Comparison of ENCODE assay signal across 18 cellular contexts in the genomic region with DNA sequence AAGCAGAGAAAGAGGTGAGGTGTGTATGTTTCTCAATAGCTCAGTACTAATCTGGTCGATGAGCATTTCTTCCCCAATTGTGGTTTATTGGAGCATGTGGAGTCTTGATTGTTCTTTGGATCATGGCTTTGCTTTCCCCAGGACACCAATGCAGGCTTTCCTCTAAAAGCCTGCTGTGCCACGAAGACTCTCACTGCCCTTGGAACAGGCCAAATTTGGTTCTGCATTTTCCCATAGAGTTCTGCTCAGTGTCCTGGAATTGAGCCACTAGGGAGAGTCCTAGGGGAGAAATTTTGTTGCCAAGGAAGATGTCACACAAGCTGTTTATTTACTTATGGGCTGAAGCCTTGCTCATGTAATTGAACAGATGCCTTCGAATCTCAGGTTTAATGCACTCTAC.
DNase-seq lines count a peak whose midpoint lies in the region; ATAC-seq and TF ChIP-seq lines count a peak whose summit lies in the region.
"Had no signal": no experiment of that assay in that cellular context is flagged by ENCODE, and none has a peak within 500 bp of the region (broad histone marks: within the 10 kb centered on the region; RNA-seq: fewer than 3 reads in every experiment).

No MANE protein-coding gene starts in this region.

- CTCF ChIA-PET in MCF 10A (lab: Yijun Ruan, JAX): interaction anchor here (0.6 kb wide), 1 partner anchor 270 kb away, joined by 3 read pairs; no protein-coding TSS in a partner anchor

- no peak for ATAC-seq in foreskin keratinocyte
- no peak for ATAC-seq in stimulated activated memory B cell treated with anti-CD40 and anti-IgM and Interleukin-4, amounts not matched to agents 10 μg/mL and 1 μg/mL and 100 μg/mL, for 72 hours
- ATAC-seq: mucosa of descending colon, Right ventricle myocardium inferior had no signal

- no peaks in the 10 kb centered on the region for H3K9me3 Mint-ChIP-seq in MCF 10A (ENCODE audit: unreplicated experiment)
- peaks cover 3% of the 10 kb centered on the region for H3K9me3 Mint-ChIP-seq in stimulated activated memory B cell treated with anti-CD40 and anti-IgM and Interleukin-4, amounts not matched to agents 10 μg/mL and 1 μg/mL and 100 μg/mL, for 72 hours
- H3K9me3 Mint-ChIP-seq in chondrocyte (ENCODE audit: low read depth): no peaks in the 10 kb centered on the region
- H3K9me3 Mint-ChIP-seq: activated CD4-positive, alpha-beta T cell treated with anti-CD3 and anti-CD28 coated beads, Interleukin-2, amount 10 ng/mL, durations not matched to agents 7 days and 5 days had no signal

- H3K4me3 Mint-ChIP-seq in MCF 10A (ENCODE audit: unreplicated experiment): no peak overlapping the region
- H3K4me3 Mint-ChIP-seq in stimulated activated memory B cell treated with anti-CD40 and anti-IgM and Interleukin-4, amounts not matched to agents 10 μg/mL and 1 μg/mL and 100 μg/mL, for 72 hours: no peak overlapping the region
- H3K4me3 Mint-ChIP-seq in chondrocyte (ENCODE audit: unreplicated experiment): no peak overlapping the region
- H3K4me3 Mint-ChIP-seq: activated CD4-positive, alpha-beta T cell treated with anti-CD3 and anti-CD28 coated beads, Interleukin-2, amount 10 ng/mL, durations not matched to agents 7 days and 5 days had no signal

- POLR2A ChIA-PET in MCF 10A (lab: Yijun Ruan, JAX): interaction anchor here (0.6 kb wide), 1 partner anchor 72 kb away, joined by 3 read pairs; no protein-coding TSS in a partner anchor

- no peak overlapping the region for H3K27ac ChIP-seq in breast epithelium
- H3K27ac ChIP-seq in foreskin keratinocyte: no peak overlapping the region
- H3K27ac ChIP-seq in subcutaneous abdominal adipose tissue (ENCODE audit: low read depth, low read length): peak overlapping the region; percentile 5
- H3K27ac ChIP-seq: dorsolateral prefrontal cortex, prostate gland, tibial nerve had no signal

- in situ Hi-C loops in astrocyte of the cerebellum (cut with HindIII; ENCODE audit: low sequenced_read_pairs) (no loop called here), ACHN (cut with HindIII; ENCODE audit: low pct_ligation_motif_present, low pct_unique_long_range_greater_than_20kb, low sequenced_read_pairs) (no loop called here)

- H3K27me3 ChIP-seq in breast epithelium: no peaks in the 10 kb centered on the region
- no peaks in the 10 kb centered on the region for H3K27me3 ChIP-seq in foreskin keratinocyte
- H3K27me3 ChIP-seq in subcutaneous abdominal adipose tissue (ENCODE audit: control insufficient read depth in 5 of 5, insufficient read depth in 4 of 5, low read length in 5 of 5): no peaks in the 10 kb centered on the region
- H3K27me3 ChIP-seq: dorsolateral prefrontal cortex, tibial nerve had no signal

- H3K4me1 ChIP-seq in breast epithelium: no peaks in the 10 kb centered on the region
- no peaks in the 10 kb centered on the region for H3K4me1 ChIP-seq in foreskin keratinocyte
- peaks cover 3 to 25% (median 4%) of the 10 kb centered on the region in 5 donors for H3K4me1 ChIP-seq in subcutaneous abdominal adipose tissue (ENCODE audit: control insufficient read depth in 5 of 5, insufficient read depth in 5 of 5, low read length in 5 of 5)
- H3K4me1 ChIP-seq: prostate gland, tibial nerve had no signal

- no peaks in the 10 kb centered on the region for H3K27me3 Mint-ChIP-seq in MCF 10A (ENCODE audit: insufficient read depth, unreplicated experiment)
- H3K27me3 Mint-ChIP-seq in stimulated activated memory B cell treated with anti-CD40 and anti-IgM and Interleukin-4, amounts not matched to agents 10 μg/mL and 1 μg/mL and 100 μg/mL, for 72 hours: no peaks in the 10 kb centered on the region
- H3K27me3 Mint-ChIP-seq in chondrocyte (ENCODE audit: low read depth): peaks cover 9% of the 10 kb centered on the region
- H3K27me3 Mint-ChIP-seq: activated CD4-positive, alpha-beta T cell treated with anti-CD3 and anti-CD28 coated beads, Interleukin-2, amount 10 ng/mL, durations not matched to agents 7 days and 5 days had no signal

- no TSS peak for BruUV-seq in MCF 10A (replicated peaks; lab: Mats Ljungman, UMichigan)

- H3K4me3 ChIP-seq in breast epithelium (no peak overlapping the region), astrocyte of the cerebellum (ENCODE audit: low read depth, low read length) (no peak overlapping the region), subcutaneous abdominal adipose tissue (ENCODE audit: low read depth in 1 of 5, low read length in 5 of 5) (peak overlapping the region in 1 of 5 donors; percentile 28)
- H3K4me3 ChIP-seq: dorsolateral prefrontal cortex, mucosa of descending colon, prostate gland, tibial nerve had no signal

- no peaks in the 10 kb centered on the region for H3K36me3 Mint-ChIP-seq in MCF 10A (ENCODE audit: insufficient read depth, unreplicated experiment)
- H3K36me3 Mint-ChIP-seq in stimulated activated memory B cell treated with anti-CD40 and anti-IgM and Interleukin-4, amounts not matched to agents 10 μg/mL and 1 μg/mL and 100 μg/mL, for 72 hours: no peaks in the 10 kb centered on the region
- H3K36me3 Mint-ChIP-seq in chondrocyte (ENCODE audit: low read depth): peaks cover 1% of the 10 kb centered on the region

- H3K9me3 ChIP-seq in breast epithelium: no peaks in the 10 kb centered on the region
- H3K9me3 ChIP-seq in subcutaneous abdominal adipose tissue (ENCODE audit: control insufficient read depth in 5 of 5, low read length in 5 of 5): no peaks in the 10 kb centered on the region
- H3K9me3 ChIP-seq: mucosa of descending colon, prostate gland, tibial nerve had no signal

- peak overlapping the region; percentile 33 for H3K27ac Mint-ChIP-seq in MCF 10A (ENCODE audit: low read depth, unreplicated experiment)
- no peak overlapping the region for H3K27ac Mint-ChIP-seq in stimulated activated memory B cell treated with anti-CD40 and anti-IgM and Interleukin-4, amounts not matched to agents 10 μg/mL and 1 μg/mL and 100 μg/mL, for 72 hours
- no peak overlapping the region for H3K27ac Mint-ChIP-seq in chondrocyte (ENCODE audit: unreplicated experiment)
- H3K27ac Mint-ChIP-seq: activated CD4-positive, alpha-beta T cell treated with anti-CD3 and anti-CD28 coated beads, Interleukin-2, amount 10 ng/mL, durations not matched to agents 7 days and 5 days had no signal

- H3K9ac ChIP-seq in subcutaneous abdominal adipose tissue (ENCODE audit: low read length in 5 of 5): no peak overlapping the region

- DNase-seq in MCF 10A (ENCODE audit: unreplicated experiment) (peak; percentile 27), breast epithelium (ENCODE audit: low spot score in 2 of 2) (no peak), astrocyte of the cerebellum (ENCODE audit: low read depth) (peak; percentile 26), foreskin keratinocyte (peak; percentile 16 to 33), ACHN (no peak), chondrocyte (ENCODE audit: low spot score) (no peak)
- DNase-seq: activated CD4-positive, alpha-beta T cell treated with anti-CD3 and anti-CD28 coated beads, Interleukin-2, amount 10 ng/mL, durations not matched to agents 7 days and 5 days; DMS153; kidney; mucosa of descending colon; NCI-H1436; T1000 had no signal

- intact Hi-C loops in MCF 10A (cut with micrococcal nuclease) (no loop called here), breast epithelium (cut with DNase I; ENCODE audit: low total_unique reads) (no loop called here)

- TF ChIP-seq CTCF in MCF 10A (IDR thresholded peaks at IDR 0.05; ENCODE audit: unreplicated experiment) (no peak), breast epithelium (IDR thresholded peaks at IDR 0.05) (no peak), astrocyte of the cerebellum (IDR thresholded peaks at IDR 0.05; ENCODE audit: low read depth, low read length, missing control alignments) (no peak), foreskin keratinocyte (conservative IDR thresholded peaks at IDR 0.05) (no peak), chondrocyte (IDR thresholded peaks at IDR 0.05) (no peak)

- H3K4me1 Mint-ChIP-seq in MCF 10A (ENCODE audit: insufficient read depth, unreplicated experiment): no peaks in the 10 kb centered on the region
- no peaks in the 10 kb centered on the region for H3K4me1 Mint-ChIP-seq in stimulated activated memory B cell treated with anti-CD40 and anti-IgM and Interleukin-4, amounts not matched to agents 10 μg/mL and 1 μg/mL and 100 μg/mL, for 72 hours
- H3K4me1 Mint-ChIP-seq in chondrocyte (ENCODE audit: low read depth): peaks cover 17% of the 10 kb centered on the region
- H3K4me1 Mint-ChIP-seq: activated CD4-positive, alpha-beta T cell treated with anti-CD3 and anti-CD28 coated beads, Interleukin-2, amount 10 ng/mL, durations not matched to agents 7 days and 5 days had no signal

- H3K36me3 ChIP-seq in breast epithelium (no peaks in the 10 kb centered on the region), subcutaneous abdominal adipose tissue (ENCODE audit: control insufficient read depth in 5 of 5, insufficient read depth in 5 of 5, low read length in 5 of 5) (no peaks in the 10 kb centered on the region)
- H3K36me3 ChIP-seq: prostate gland, tibial nerve had no signal

- no peak for TF ChIP-seq POLR2A in breast epithelium (IDR thresholded peaks at IDR 0.05)

Comparison
In these comparisons a context has a peak if more than half of its experiments do, and no peak if none do; other contexts are left out.
1. DNase-seq: peak in MCF 10A (single experiment), astrocyte of the cerebellum (single experiment) and foreskin keratinocyte (2 of 2); none in breast epithelium (0 of 2), ACHN (single experiment) and chondrocyte (single experiment).